In genomic region chr14:36847366-36847765, GRCh38 we compare ENCODE assay signal across 35 cellular contexts.
"Had no signal": no experiment of that assay in that cellular context is flagged by ENCODE, and none has a peak within 500 bp of the region (broad histone marks: within the 10 kb centered on the region; RNA-seq: fewer than 3 reads in every experiment).

No MANE protein-coding gene starts in this region.

- H3K27ac ChIP-seq: adrenal gland, body of pancreas, brain microvascular endothelial cell, breast epithelium, VCaP had no signal

- H3K4me3 ChIP-seq: adrenal gland, body of pancreas, breast epithelium had no signal

- H3K4me1 Mint-ChIP-seq: activated B cell treated with CpG ODN at 0.5 μM for 24 hours; activated CD4-positive, alpha-beta memory T cell treated with anti-CD3 and anti-CD28 coated beads, Interleukin-2, amount 10 ng/mL, durations not matched to agents 7 days and 5 days; activated CD4-positive, alpha-beta T cell treated with anti-CD3 and anti-CD28 coated beads, Interleukin-2, amount 10 ng/mL, durations not matched to agents 7 days and 5 days; activated CD8-positive, alpha-beta memory T cell treated with anti-CD3 and anti-CD28 coated beads, Interleukin-2, amount 10 ng/mL, durations not matched to agents 7 days and 5 days; activated naive CD8-positive, alpha-beta T cell treated with anti-CD3 and anti-CD28 coated beads for 36 hours; activated T-helper 17 cell treated with anti-CD3 and anti-CD28 coated beads, Interleukin-2, amount 50 U/mL, for 72 hours had no signal

- H3K4me1 ChIP-seq: adrenal gland, body of pancreas, breast epithelium had no signal

- H3K36me3 ChIP-seq: adrenal gland, brain microvascular endothelial cell, breast epithelium had no signal

- DNase-seq: activated B cell treated with CpG ODN at 0.5 μM for 24 hours; activated CD4-positive, alpha-beta memory T cell treated with anti-CD3 and anti-CD28 coated beads, Interleukin-2, amount 10 ng/mL, durations not matched to agents 7 days and 5 days; activated CD4-positive, alpha-beta T cell treated with anti-CD3 and anti-CD28 coated beads for 48 hours; activated CD4-positive, alpha-beta T cell treated with anti-CD3 and anti-CD28 coated beads, Interleukin-2, amount 10 ng/mL, durations not matched to agents 7 days and 5 days; activated CD4-positive, alpha-beta T cell treated with anti-CD3 and anti-CD28 coated beads, Interleukin-2, amount 50 U/mL, for 48 hours; activated CD4-positive, CD25-positive, alpha-beta regulatory T cell treated with anti-CD3 and anti-CD28 coated beads, Interleukin-2, amount 50 U/mL, for 72 hours; activated CD8-positive, alpha-beta memory T cell treated with anti-CD3 and anti-CD28 coated beads for 24 hours; activated CD8-positive, alpha-beta memory T cell treated with anti-CD3 and anti-CD28 coated beads, Interleukin-2, amount 10 ng/mL, durations not matched to agents 7 days and 5 days; activated CD8-positive, alpha-beta memory T cell treated with anti-CD3 and anti-CD28 coated beads, Interleukin-2, amount 50 U/mL, for 48 hours; activated CD8-positive, alpha-beta T cell treated with anti-CD3 and anti-CD28 coated beads, Interleukin-2, amount 10 ng/mL, durations not matched to agents 7 days and 5 days; activated effector memory CD4-positive, alpha-beta T cell treated with anti-CD3 and anti-CD28 coated beads, Interleukin-2, amount 50 U/mL, for 16 hours; activated gamma-delta T cell treated with Interleukin-2 at 50 U/mL for 16 hours; activated naive CD4-positive, alpha-beta T cell; activated naive CD4-positive, alpha-beta T cell treated with anti-CD3 and anti-CD28 coated beads for 36 hours; activated naive CD4-positive, alpha-beta T cell treated with anti-CD3 and anti-CD28 coated beads, Interleukin-2, amount 50 U/mL, for 16 hours; activated naive CD8-positive, alpha-beta T cell treated with anti-CD3 and anti-CD28 coated beads for 36 hours; activated T-cell treated with anti-CD3 and anti-CD28 coated beads, Interleukin-2, amount 50 U/mL, for 24 hours; activated T-cell treated with anti-CD3 and anti-CD28 coated beads, Interleukin-2, amount 50 U/mL, for 48 hours; adrenal gland; amniotic stem cell; aorta; body of pancreas; brain microvascular endothelial cell; central memory CD4-positive, alpha-beta T cell; T-helper 2 cell; T-helper 9 cell had no signal

- ATAC-seq: activated CD8-positive, alpha-beta memory T cell treated with anti-CD3 and anti-CD28 coated beads, Interleukin-2, amount 10 ng/mL, durations not matched to agents 7 days and 5 days; activated CD8-positive, alpha-beta T cell treated with anti-CD3 and anti-CD28 coated beads, Interleukin-2, amount 10 ng/mL, durations not matched to agents 7 days and 5 days; activated naive CD4-positive, alpha-beta T cell treated with anti-CD3 and anti-CD28 coated beads, Interleukin-2, amount 50 U/mL, for 72 hours; activated T-helper 17 cell treated with anti-CD3 and anti-CD28 coated beads, Interleukin-2, amount 50 U/mL, for 72 hours; body of pancreas had no signal

- H3K36me3 Mint-ChIP-seq: activated CD8-positive, alpha-beta memory T cell treated with anti-CD3 and anti-CD28 coated beads, Interleukin-2, amount 10 ng/mL, durations not matched to agents 7 days and 5 days; activated naive CD4-positive, alpha-beta T cell treated with anti-CD3 and anti-CD28 coated beads, Interleukin-2, amount 50 U/mL, for 72 hours; activated naive CD8-positive, alpha-beta T cell treated with anti-CD3 and anti-CD28 coated beads for 36 hours had no signal

- H3K9me3 Mint-ChIP-seq: activated B cell treated with CpG ODN at 0.5 μM for 24 hours; activated CD4-positive, alpha-beta memory T cell treated with anti-CD3 and anti-CD28 coated beads, Interleukin-2, amount 10 ng/mL, durations not matched to agents 7 days and 5 days; activated CD4-positive, alpha-beta T cell treated with anti-CD3 and anti-CD28 coated beads, Interleukin-2, amount 10 ng/mL, durations not matched to agents 7 days and 5 days; activated naive CD4-positive, alpha-beta T cell treated with anti-CD3 and anti-CD28 coated beads for 36 hours; activated T-cell treated with anti-CD3 and anti-CD28 coated beads, Interleukin-2, amount 50 U/mL, for 24 hours; T-helper 1 cell treated with Interleukin-12 subunit alpha and Interleukin-12 subunit beta and Interleukin-4 antibody, amounts not matched to agents 30 μg/mL and 1 μg/mL, for 36 hours had no signal

- H3K27ac Mint-ChIP-seq: activated B cell treated with CpG ODN at 0.5 μM for 24 hours; activated CD4-positive, alpha-beta memory T cell treated with anti-CD3 and anti-CD28 coated beads, Interleukin-2, amount 10 ng/mL, durations not matched to agents 7 days and 5 days; activated CD4-positive, alpha-beta T cell treated with anti-CD3 and anti-CD28 coated beads, Interleukin-2, amount 10 ng/mL, durations not matched to agents 7 days and 5 days; activated CD8-positive, alpha-beta memory T cell treated with anti-CD3 and anti-CD28 coated beads, Interleukin-2, amount 10 ng/mL, durations not matched to agents 7 days and 5 days; activated CD8-positive, alpha-beta T cell treated with anti-CD3 and anti-CD28 coated beads, Interleukin-2, amount 10 ng/mL, durations not matched to agents 7 days and 5 days; activated naive CD4-positive, alpha-beta T cell treated with anti-CD3 and anti-CD28 coated beads for 36 hours; activated naive CD4-positive, alpha-beta T cell treated with anti-CD3 and anti-CD28 coated beads, Interleukin-2, amount 50 U/mL, for 72 hours; activated naive CD8-positive, alpha-beta T cell treated with anti-CD3 and anti-CD28 coated beads for 36 hours; activated T-cell treated with anti-CD3 and anti-CD28 coated beads, Interleukin-2, amount 50 U/mL, for 24 hours; activated T-helper 17 cell treated with anti-CD3 and anti-CD28 coated beads, Interleukin-2, amount 50 U/mL, for 72 hours; T-helper 1 cell treated with Interleukin-12 subunit alpha and Interleukin-12 subunit beta and Interleukin-4 antibody, amounts not matched to agents 30 μg/mL and 1 μg/mL, for 36 hours; T-helper 2 cell treated with Interferon-gamma antibody and Interleukin-4, amounts not matched to agents 5 μg/mL and 100 μg/mL, for 36 hours had no signal

- FAIRE-seq: astrocyte, colon, TTC549 had no signal

- H3K9me3 ChIP-seq: adrenal gland, body of pancreas, breast epithelium had no signal

- H3K27me3 ChIP-seq: body of pancreas, brain microvascular endothelial cell, breast epithelium had no signal

- H3K27me3 Mint-ChIP-seq: activated B cell treated with CpG ODN at 0.5 μM for 24 hours; activated CD4-positive, alpha-beta memory T cell treated with anti-CD3 and anti-CD28 coated beads, Interleukin-2, amount 10 ng/mL, durations not matched to agents 7 days and 5 days; activated CD4-positive, alpha-beta T cell treated with anti-CD3 and anti-CD28 coated beads, Interleukin-2, amount 10 ng/mL, durations not matched to agents 7 days and 5 days; activated CD8-positive, alpha-beta memory T cell treated with anti-CD3 and anti-CD28 coated beads, Interleukin-2, amount 10 ng/mL, durations not matched to agents 7 days and 5 days; activated naive CD8-positive, alpha-beta T cell treated with anti-CD3 and anti-CD28 coated beads for 36 hours; activated T-cell treated with anti-CD3 and anti-CD28 coated beads, Interleukin-2, amount 50 U/mL, for 24 hours; activated T-helper 17 cell treated with anti-CD3 and anti-CD28 coated beads, Interleukin-2, amount 50 U/mL, for 72 hours had no signal

- H3K4me3 Mint-ChIP-seq: activated B cell treated with CpG ODN at 0.5 μM for 24 hours; activated CD4-positive, alpha-beta memory T cell treated with anti-CD3 and anti-CD28 coated beads, Interleukin-2, amount 10 ng/mL, durations not matched to agents 7 days and 5 days; activated CD4-positive, alpha-beta T cell treated with anti-CD3 and anti-CD28 coated beads, Interleukin-2, amount 10 ng/mL, durations not matched to agents 7 days and 5 days; activated CD8-positive, alpha-beta memory T cell treated with anti-CD3 and anti-CD28 coated beads, Interleukin-2, amount 10 ng/mL, durations not matched to agents 7 days and 5 days; activated CD8-positive, alpha-beta T cell treated with anti-CD3 and anti-CD28 coated beads, Interleukin-2, amount 10 ng/mL, durations not matched to agents 7 days and 5 days; activated naive CD4-positive, alpha-beta T cell treated with anti-CD3 and anti-CD28 coated beads for 36 hours; activated naive CD8-positive, alpha-beta T cell treated with anti-CD3 and anti-CD28 coated beads for 36 hours; activated T-cell treated with anti-CD3 and anti-CD28 coated beads, Interleukin-2, amount 50 U/mL, for 24 hours; activated T-helper 17 cell treated with anti-CD3 and anti-CD28 coated beads, Interleukin-2, amount 50 U/mL, for 72 hours; T-helper 1 cell treated with Interleukin-12 subunit alpha and Interleukin-12 subunit beta and Interleukin-4 antibody, amounts not matched to agents 30 μg/mL and 1 μg/mL, for 36 hours; T-helper 2 cell treated with Interferon-gamma antibody and Interleukin-4, amounts not matched to agents 5 μg/mL and 100 μg/mL, for 36 hours had no signal
